24 cellular contexts compared by ENCODE assay signal in genomic region chr7:158421394-158421793, GRCh38.
"Had no signal": no experiment of that assay in that cellular context is flagged by ENCODE, and none has a peak within 500 bp of the region (broad histone marks: within the 10 kb centered on the region; RNA-seq: fewer than 3 reads in every experiment).

No MANE protein-coding gene starts in this region.

- H3K36me3 Mint-ChIP-seq: immature natural killer cell; mesothelial cell of epicardium; naive thymus-derived CD4-positive, alpha-beta T cell; neural progenitor cell; stimulated activated memory B cell treated with anti-CD40 and anti-IgM and Interleukin-4, amounts not matched to agents 10 μg/mL and 1 μg/mL and 100 μg/mL, for 72 hours had no signal

- H3K4me3 Mint-ChIP-seq: immature natural killer cell; mesothelial cell of epicardium; naive thymus-derived CD4-positive, alpha-beta T cell; natural killer cell treated with Interleukin-12 subunit alpha and Interleukin-12 subunit beta and Interleukin-15 and Interleukin-18, amount 100 ng/mL, for 72 hours; neural progenitor cell; stimulated activated memory B cell treated with anti-CD40 and anti-IgM and Interleukin-4, amounts not matched to agents 10 μg/mL and 1 μg/mL and 100 μg/mL, for 72 hours; stimulated activated naive CD8-positive, alpha-beta T cell treated with anti-CD3 and anti-CD28 coated beads, Interleukin-15, amount 100 ng/mL, for 72 hours had no signal

- DNase-seq: hypothalamus; immature natural killer cell; islet precursor cell; left ventricle myocardium inferior; mesendoderm; mucosa of descending colon; naive thymus-derived CD4-positive, alpha-beta T cell; occipital lobe; psoas muscle; right lobe of liver; stimulated activated CD4-positive, alpha-beta T cell treated with anti-CD3 and anti-CD28 coated beads, Interleukin-1b, Interleukin-23, amount 100 ng/mL, for 48 hours; stimulated activated CD4-positive, alpha-beta T cell treated with anti-CD3 and anti-CD28 coated beads, Interleukin-2, amount 100 ng/mL, for 48 hours; stimulated activated CD4-positive, alpha-beta T cell treated with anti-CD3 and anti-CD28 coated beads, Interleukin-4, amount 100 ng/mL, for 4 hours; stimulated activated naive CD4-positive, alpha-beta T cell treated with Interleukin-2 at 50 U/mL for 16 hours; stimulated activated naive CD8-positive, alpha-beta T cell treated with anti-CD3 and anti-CD28 coated beads, Interleukin-15, amount 100 ng/mL, for 72 hours; substantia nigra; testis; thyroid gland; transverse colon; upper lobe of left lung had no signal

- H3K27me3 Mint-ChIP-seq: stimulated activated memory B cell treated with anti-CD40 and anti-IgM and Interleukin-4, amounts not matched to agents 10 μg/mL and 1 μg/mL and 100 μg/mL, for 72 hours had no signal

- H3K4me1 Mint-ChIP-seq: immature natural killer cell; mesothelial cell of epicardium; naive thymus-derived CD4-positive, alpha-beta T cell; neural progenitor cell; stimulated activated memory B cell treated with anti-CD40 and anti-IgM and Interleukin-4, amounts not matched to agents 10 μg/mL and 1 μg/mL and 100 μg/mL, for 72 hours; stimulated activated naive CD8-positive, alpha-beta T cell treated with anti-CD3 and anti-CD28 coated beads, Interleukin-15, amount 100 ng/mL, for 72 hours had no signal

- H3K27ac Mint-ChIP-seq: immature natural killer cell; mesothelial cell of epicardium; naive thymus-derived CD4-positive, alpha-beta T cell; natural killer cell treated with Interleukin-12 subunit alpha and Interleukin-12 subunit beta and Interleukin-15 and Interleukin-18, amount 100 ng/mL, for 72 hours; neural progenitor cell; stimulated activated memory B cell treated with anti-CD40 and anti-IgM and Interleukin-4, amounts not matched to agents 10 μg/mL and 1 μg/mL and 100 μg/mL, for 72 hours had no signal

- H3K9me3 Mint-ChIP-seq: immature natural killer cell had no signal
